In the genomic region with DNA sequence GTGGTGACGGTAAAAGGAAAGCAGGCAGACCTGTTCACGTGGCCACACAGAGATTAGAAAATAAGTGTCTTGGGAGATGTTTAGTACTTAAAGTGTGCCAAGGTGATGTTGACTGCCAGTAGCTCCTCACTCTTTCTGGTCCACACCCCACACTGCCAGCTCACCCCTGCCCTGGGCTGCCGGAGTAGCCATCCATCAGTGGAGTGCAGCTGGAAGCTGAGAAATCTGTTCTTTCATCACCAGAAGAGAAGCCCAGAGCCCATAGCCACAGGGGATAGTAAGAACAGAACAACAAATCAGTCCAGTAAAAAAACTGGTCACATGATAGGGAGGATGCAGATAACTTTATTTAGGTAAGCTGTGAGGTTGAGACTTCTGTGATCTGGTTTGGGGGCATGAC, we compare ENCODE assay signal across 20 cellular contexts.
DNase-seq lines count a peak whose midpoint lies in the region; ATAC-seq, FAIRE-seq and TF ChIP-seq lines count a peak whose summit lies in the region.
"Had no signal": no experiment of that assay in that cellular context is flagged by ENCODE, and none has a peak within 500 bp of the region (broad histone marks: within the 10 kb centered on the region; RNA-seq: fewer than 3 reads in every experiment).

No MANE protein-coding gene starts in this region.

- H3K4me3 ChIP-seq in left lung, result no peak overlapping the region
- H3K4me3 ChIP-seq: Peyer's patch had no signal

- H3K4me1 Mint-ChIP-seq in activated CD4-positive, alpha-beta T cell treated with anti-CD3 and anti-CD28 coated beads, Interleukin-2, amount 10 ng/mL, durations not matched to agents 24 days and 14 days, result no peaks in the 10 kb centered on the region
- no peaks in the 10 kb centered on the region for H3K4me1 Mint-ChIP-seq in stimulated activated memory B cell treated with anti-CD40 and anti-IgM and Interleukin-4, amounts not matched to agents 10 μg/mL and 1 μg/mL and 100 μg/mL, for 72 hours
- no peaks in the 10 kb centered on the region for H3K4me1 Mint-ChIP-seq in activated CD4-positive, alpha-beta memory T cell treated with anti-CD3 and anti-CD28 coated beads, Interleukin-2, amount 10 ng/mL, durations not matched to agents 7 days and 5 days

- FAIRE-seq in frontal cortex (lab: Jason Lieb, UNC), result no peak
- FAIRE-seq: GM19239 had no signal

- H3K27ac Mint-ChIP-seq in activated CD4-positive, alpha-beta T cell treated with anti-CD3 and anti-CD28 coated beads, Interleukin-2, amount 10 ng/mL, durations not matched to agents 24 days and 14 days, result no peak overlapping the region
- no peak overlapping the region for H3K27ac Mint-ChIP-seq in stimulated activated memory B cell treated with anti-CD40 and anti-IgM and Interleukin-4, amounts not matched to agents 10 μg/mL and 1 μg/mL and 100 μg/mL, for 72 hours
- no peak overlapping the region for H3K27ac Mint-ChIP-seq in activated CD4-positive, alpha-beta memory T cell treated with anti-CD3 and anti-CD28 coated beads, Interleukin-2, amount 10 ng/mL, durations not matched to agents 7 days and 5 days

- H3K27me3 ChIP-seq in left lung, result no peaks in the 10 kb centered on the region
- H3K27me3 ChIP-seq: Peyer's patch had no signal

- H3K27ac ChIP-seq in left lung, result no peak overlapping the region
- H3K27ac ChIP-seq: 22Rv1, Peyer's patch had no signal

- POLR2A ChIA-PET in activated CD4-positive, alpha-beta memory T cell treated with anti-CD3 and anti-CD28 coated beads, Interleukin-2, amount 10 ng/mL, durations not matched to agents 7 days and 5 days (lab: Charles Lee), result no interaction called here

- intact Hi-C loops in activated CD4-positive, alpha-beta T cell treated with anti-CD3 and anti-CD28 coated beads, Interleukin-2, amount 10 ng/mL, durations not matched to agents 24 days and 14 days (cut with micrococcal nuclease), result no loop called here
- intact Hi-C loops in left lung (cut with DNase I), result no loop called here

- H3K4me1 ChIP-seq in left lung, result peaks cover 12 to 16% of the 10 kb centered on the region in 2 donors
- H3K4me1 ChIP-seq: Peyer's patch had no signal

- no peaks in the 10 kb centered on the region for H3K9me3 Mint-ChIP-seq in activated CD4-positive, alpha-beta T cell treated with anti-CD3 and anti-CD28 coated beads, Interleukin-2, amount 10 ng/mL, durations not matched to agents 24 days and 14 days
- no peaks in the 10 kb centered on the region for H3K9me3 Mint-ChIP-seq in stimulated activated memory B cell treated with anti-CD40 and anti-IgM and Interleukin-4, amounts not matched to agents 10 μg/mL and 1 μg/mL and 100 μg/mL, for 72 hours
- H3K9me3 Mint-ChIP-seq in activated CD4-positive, alpha-beta memory T cell treated with anti-CD3 and anti-CD28 coated beads, Interleukin-2, amount 10 ng/mL, durations not matched to agents 7 days and 5 days, result no peaks in the 10 kb centered on the region

- peaks cover 3% of the 10 kb centered on the region for H3K27me3 Mint-ChIP-seq in activated CD4-positive, alpha-beta T cell treated with anti-CD3 and anti-CD28 coated beads, Interleukin-2, amount 10 ng/mL, durations not matched to agents 24 days and 14 days
- no peaks in the 10 kb centered on the region for H3K27me3 Mint-ChIP-seq in stimulated activated memory B cell treated with anti-CD40 and anti-IgM and Interleukin-4, amounts not matched to agents 10 μg/mL and 1 μg/mL and 100 μg/mL, for 72 hours
- H3K27me3 Mint-ChIP-seq in activated CD4-positive, alpha-beta memory T cell treated with anti-CD3 and anti-CD28 coated beads, Interleukin-2, amount 10 ng/mL, durations not matched to agents 7 days and 5 days, result peaks cover 5% of the 10 kb centered on the region

- no peaks in the 10 kb centered on the region for H3K36me3 ChIP-seq in left lung
- H3K36me3 ChIP-seq: Peyer's patch had no signal

- peak; percentile 29 for DNase-seq in activated CD4-positive, alpha-beta T cell treated with anti-CD3 and anti-CD28 coated beads, Interleukin-2, amount 10 ng/mL, durations not matched to agents 24 days and 14 days
- DNase-seq in activated CD4-positive, alpha-beta T cell treated with anti-CD3 and anti-CD28 coated beads, Interleukin-2, amount 50 U/mL, for 4 hours, result no peak
- peak; percentile 62 for DNase-seq in NCI-H226
- no peak for DNase-seq in left lung
- no peak for DNase-seq in frontal cortex (ENCODE audit: low spot score in 2 of 2)
- DNase-seq in activated CD4-positive, alpha-beta memory T cell treated with anti-CD3 and anti-CD28 coated beads, Interleukin-2, amount 10 ng/mL, durations not matched to agents 7 days and 5 days, result no peak
- DNase-seq: COR-L47; GF-D8; GOT3; Karpas-422; NCI-H1048; NCI-H2081; NCI-H510A; NCI-H748 treated with DMSO at 0.1 percent for 48 hours; NK-92 treated with Interleukin-12 subunit alpha and Interleukin-12 subunit beta, amount 100 ng/mL, for 24 hours; Peyer's patch had no signal

- H3K4me3 Mint-ChIP-seq in activated CD4-positive, alpha-beta T cell treated with anti-CD3 and anti-CD28 coated beads, Interleukin-2, amount 10 ng/mL, durations not matched to agents 24 days and 14 days, result no peak overlapping the region
- no peak overlapping the region for H3K4me3 Mint-ChIP-seq in stimulated activated memory B cell treated with anti-CD40 and anti-IgM and Interleukin-4, amounts not matched to agents 10 μg/mL and 1 μg/mL and 100 μg/mL, for 72 hours
- H3K4me3 Mint-ChIP-seq in activated CD4-positive, alpha-beta memory T cell treated with anti-CD3 and anti-CD28 coated beads, Interleukin-2, amount 10 ng/mL, durations not matched to agents 7 days and 5 days, result no peak overlapping the region

- CTCF ChIA-PET in activated CD4-positive, alpha-beta memory T cell treated with anti-CD3 and anti-CD28 coated beads, Interleukin-2, amount 10 ng/mL, durations not matched to agents 7 days and 5 days (lab: Charles Lee), result no interaction called here

- no peak for TF ChIP-seq CTCF in left lung (IDR thresholded peaks at IDR 0.05)

- peak; percentile 19 for ATAC-seq in left lung
- peak; percentile 37 for ATAC-seq in stimulated activated memory B cell treated with anti-CD40 and anti-IgM and Interleukin-4, amounts not matched to agents 10 μg/mL and 1 μg/mL and 100 μg/mL, for 72 hours
- no peak for ATAC-seq in GM21367 (IDR thresholded peaks at IDR 0.05; ENCODE audit: unreplicated experiment)

- no peaks in the 10 kb centered on the region for H3K9me3 ChIP-seq in left lung
- H3K9me3 ChIP-seq: Peyer's patch had no signal

- H3K36me3 Mint-ChIP-seq in activated CD4-positive, alpha-beta T cell treated with anti-CD3 and anti-CD28 coated beads, Interleukin-2, amount 10 ng/mL, durations not matched to agents 24 days and 14 days (ENCODE audit: low read depth), result no peaks in the 10 kb centered on the region
- H3K36me3 Mint-ChIP-seq in stimulated activated memory B cell treated with anti-CD40 and anti-IgM and Interleukin-4, amounts not matched to agents 10 μg/mL and 1 μg/mL and 100 μg/mL, for 72 hours, result no peaks in the 10 kb centered on the region
- H3K36me3 Mint-ChIP-seq in activated CD4-positive, alpha-beta memory T cell treated with anti-CD3 and anti-CD28 coated beads, Interleukin-2, amount 10 ng/mL, durations not matched to agents 7 days and 5 days (ENCODE audit: low read depth), result no peaks in the 10 kb centered on the region

Comparison
In these comparisons a context has a peak if more than half of its experiments do, and no peak if none do; other contexts are left out.
1. DNase-seq: peak in activated CD4-positive, alpha-beta T cell treated with anti-CD3 and anti-CD28 coated beads, Interleukin-2, amount 10 ng/mL, durations not matched to agents 24 days and 14 days (single experiment) and NCI-H226 (single experiment); none in activated CD4-positive, alpha-beta T cell treated with anti-CD3 and anti-CD28 coated beads, Interleukin-2, amount 50 U/mL, for 4 hours (0 of 2), left lung (0 of 2), frontal cortex (0 of 2) and activated CD4-positive, alpha-beta memory T cell treated with anti-CD3 and anti-CD28 coated beads, Interleukin-2, amount 10 ng/mL, durations not matched to agents 7 days and 5 days (single experiment).